In genomic region chr7:100516135-100516812, GRCh38 we compare ENCODE assay signal across 8 cellular contexts. TPM values are rescaled to one million over a fixed set of nuclear protein-coding genes. Genes with fewer than 3 reads are reported as not detected.
DNase-seq lines count a peak whose midpoint lies in the region; ATAC-seq and TF ChIP-seq lines count a peak whose summit lies in the region.

No MANE protein-coding gene starts in this region.

- peaks cover 7% of the 10 kb centered on the region for H3K4me1 ChIP-seq in testis

- H3K27me3 ChIP-seq in testis, result no peaks in the 10 kb centered on the region

- intact Hi-C loops in left cardiac atrium (cut with DNase I), result no loop called here
- intact Hi-C loops in testis (cut with DNase I; ENCODE audit: low total_unique reads), result no loop called here

- ATAC-seq in left cardiac atrium, result peak; percentile 47 to 83

- H3K27ac ChIP-seq in testis, result peak overlapping the region in 1 of 2 donors; percentile 51

- H3K4me3 ChIP-seq in testis, result no peak overlapping the region

- DNase-seq in EL (peak; percentile 91), left cardiac atrium (peak; percentile 31), testis (peak; percentile 63), COLO668 (lab: John Stamatoyannopoulos, UW; ENCODE audit: unreplicated experiment) (no peak), NCI-H2029 treated with DMSO at 0.1 percent for 48 hours (lab: John Stamatoyannopoulos, UW) (no peak), NCI-H1417 treated with DMSO at 0.1 percent for 48 hours (lab: John Stamatoyannopoulos, UW) (no peak)
- peak; percentile 30 for DNase-seq in activated CD8-positive, alpha-beta memory T cell treated with anti-CD3 and anti-CD28 coated beads, Interleukin-2, amount 50 U/mL, for 4 hours

- no peak for TF ChIP-seq RAD21 in Ishikawa (IDR thresholded peaks at IDR 0.05; ENCODE audit: low read depth)

- TF ChIP-seq EP300 in Ishikawa (IDR thresholded peaks at IDR 0.05; ENCODE audit: borderline replicate concordance), result no peak

- WGBS in testis, 2 donors, result 45 to 50% methylated on average over 4 of the region's 4 CpGs

- no peaks in the 10 kb centered on the region for H3K36me3 ChIP-seq in testis (ENCODE audit: low read depth, missing control alignments)

- H3K9me3 ChIP-seq in testis, result no peaks in the 10 kb centered on the region

- TF ChIP-seq POLR2A in testis (IDR thresholded peaks at IDR 0.05), result no peak

- no peak for TF ChIP-seq CTCF in testis (IDR thresholded peaks at IDR 0.05)

TF ChIP-seq in Ishikawa, 13 proteins besides CTCF, POLR2A, EP300 and RAD21:
- no peak for TF ChIP-seq ZBTB7A (IDR thresholded peaks at IDR 0.05; ENCODE audit: low read depth)
- TF ChIP-seq TEAD4 (IDR thresholded peaks at IDR 0.05), result 0 out of 2 replicates have a peak, but pooled peaks have one; percentile 7
TF ChIP-seq in Ishikawa: peak in this region for 1.

RNA-seq across cellular contexts. Expression of gene AGFG2, which starts 22.7 kb away (rescaled TPM):
- 10 to 100 TPM; 21.0 to 24.3 TPM for total RNA-seq in left cardiac atrium
- total RNA-seq in testis, result 10 to 100 TPM; 62.0 to 67.2 TPM
- polyA plus RNA-seq in testis (ENCODE audit: insufficient read depth, low read depth, low replicate concordance), result 51.4 TPM

RNA-seq across cellular contexts. Expression of gene NYAP1, which starts 32.5 kb away (rescaled TPM):
- total RNA-seq in left cardiac atrium, result under 1 TPM; 0.59 to 0.97 TPM
- 10 to 100 TPM; 24.7 to 27.3 TPM for total RNA-seq in testis
- polyA plus RNA-seq in testis (ENCODE audit: insufficient read depth, low read depth, low replicate concordance), result 15.7 TPM

RNA-seq across cellular contexts. Expression of gene TSC22D4, which starts 37.3 kb away (rescaled TPM):
- total RNA-seq in left cardiac atrium, result 10 to 100 TPM; 31.3 to 36.2 TPM
- 100 to 1,000 TPM; 135 to 165 TPM for total RNA-seq in testis
- 57.4 TPM for polyA plus RNA-seq in testis (ENCODE audit: insufficient read depth, low read depth, low replicate concordance)

RNA-seq across cellular contexts. Expression of gene SPACDR, which starts 52.2 kb away (rescaled TPM):
- under 1 TPM; 0.38 to 0.73 TPM for total RNA-seq in left cardiac atrium
- total RNA-seq in testis, result 10 to 100 TPM; 34.0 to 45.8 TPM
- 84.9 TPM for polyA plus RNA-seq in testis (ENCODE audit: insufficient read depth, low read depth, low replicate concordance)

RNA-seq across cellular contexts. Expression of gene SAP25, which starts 57.4 kb away (rescaled TPM):
- total RNA-seq in left cardiac atrium (1 to 10 TPM in 1 of 2 donors, under 1 TPM in 1; 0.58 to 1.5 TPM), testis (10 to 100 TPM; 28.4 to 29.9 TPM)
- 30.3 TPM for polyA plus RNA-seq in testis (ENCODE audit: insufficient read depth, low read depth, low replicate concordance)

Comparison
In these comparisons a context has a peak if more than half of its experiments do, and no peak if none do; other contexts are left out.
1. DNase-seq: peak in EL (single experiment), activated CD8-positive, alpha-beta memory T cell treated with anti-CD3 and anti-CD28 coated beads, Interleukin-2, amount 50 U/mL, for 4 hours (single experiment), left cardiac atrium (single experiment) and testis (single experiment); none in COLO668 (single experiment), NCI-H2029 treated with DMSO at 0.1 percent for 48 hours (single experiment) and NCI-H1417 treated with DMSO at 0.1 percent for 48 hours (single experiment).
2. RNA of gene NYAP1, which starts 32.5 kb away (total RNA-seq): 24.7 to 27.3 TPM in testis; 0.59 to 0.97 TPM in left cardiac atrium; every median in the first group is over 10 times any median in the second.